ENCODE assay signal across 8 cellular contexts in the genomic region with DNA sequence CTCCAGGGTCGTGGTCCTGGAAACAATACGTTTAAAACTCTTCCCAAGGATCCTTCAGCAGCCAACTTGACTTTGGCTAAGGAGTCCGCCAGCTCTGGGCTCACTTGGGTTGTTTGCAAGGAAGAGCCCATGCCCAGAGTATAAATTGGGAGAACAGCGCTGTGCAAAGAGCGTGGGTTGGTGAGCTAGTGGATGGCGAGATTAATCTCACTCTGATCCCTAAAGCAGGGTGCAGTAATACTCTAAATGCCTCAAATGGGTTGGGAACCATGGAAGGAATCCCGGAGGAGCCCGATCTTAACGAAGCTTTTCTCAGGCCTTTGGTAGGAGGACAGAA. TPM values are rescaled to one million over a fixed set of nuclear protein-coding genes. Genes with fewer than 3 reads are reported as not detected.
DNase-seq lines count a peak whose midpoint lies in the region; ATAC-seq and TF ChIP-seq lines count a peak whose summit lies in the region.

No MANE protein-coding gene starts in this region.

- TF ChIP-seq CTCF in GM12865 (IDR thresholded peaks at IDR 0.05; ENCODE audit: insufficient read depth, low read depth, low read length, missing control alignments) (no peak), foreskin fibroblast (IDR thresholded peaks at IDR 0.05; ENCODE audit: low read depth, low read length) (no peak), psoas muscle (IDR thresholded peaks at IDR 0.05) (no peak)

- peaks cover 20% of the 10 kb centered on the region for H3K4me1 Mint-ChIP-seq in T-helper 17 cell

- H3K36me3 Mint-ChIP-seq in T-helper 17 cell (ENCODE audit: low read depth), result no peaks in the 10 kb centered on the region

- H3K4me3 Mint-ChIP-seq in T-helper 17 cell, result peak overlapping the region; percentile 95

- no peaks in the 10 kb centered on the region for H3K36me3 ChIP-seq in psoas muscle (ENCODE audit: insufficient read depth in 1 of 2, low read depth in 1 of 2)

- no peaks in the 10 kb centered on the region for H3K27me3 Mint-ChIP-seq in T-helper 17 cell

- H3K9me3 ChIP-seq in T-helper 17 cell (ENCODE audit: control insufficient read depth, low read length, poor library complexity, severe bottlenecking) (peaks cover 3% of the 10 kb centered on the region), psoas muscle (no peaks in the 10 kb centered on the region)

- H3K4me3 ChIP-seq in GM12865 (ENCODE audit: low read depth, low read length), result peak overlapping the region; percentile 82
- peak overlapping the region; percentile 80 to 88 for H3K4me3 ChIP-seq in foreskin fibroblast (ENCODE audit: low read depth in 1 of 2, low read length in 2 of 2)
- peak overlapping the region; percentile 82 for H3K4me3 ChIP-seq in psoas muscle

- DNase-seq in GM12865 (ENCODE audit: low read depth) (no peak), T-helper 17 cell (no peak), foreskin fibroblast (no peak), psoas muscle (no peak), NCI-H526 treated with DMSO at 0.1 percent for 48 hours (lab: John Stamatoyannopoulos, UW) (no peak), NCI-H1092 treated with DMSO at 0.1 percent for 48 hours (lab: John Stamatoyannopoulos, UW) (no peak), GM03348 (ENCODE audit: low spot score) (no peak)
- no peak for DNase-seq in activated CD4-positive, alpha-beta T cell treated with anti-CD3 and anti-CD28 coated beads, Interleukin-2, amount 50 U/mL, for 1 hour

- peak overlapping the region; percentile 95 for H3K27ac Mint-ChIP-seq in T-helper 17 cell

- peaks cover 14% of the 10 kb centered on the region for H3K4me1 ChIP-seq in psoas muscle

- no peak for ATAC-seq in T-helper 17 cell
- ATAC-seq in psoas muscle, result peak in 2 of 4 donors; percentile 8 to 9

- H3K27me3 ChIP-seq in psoas muscle (ENCODE audit: insufficient read depth in 3 of 3, low read length in 2 of 3), result no peaks in the 10 kb centered on the region

- H3K27ac ChIP-seq in psoas muscle, result peak overlapping the region; percentile 70

- 58 to 64% (median 60%) methylated on average over 9 of the region's 9 CpGs for WGBS in psoas muscle, 3 donors

- intact Hi-C loops in psoas muscle (cut with DNase I), result no loop called here

RNA-seq across cellular contexts. Expression of a gene that starts 0.5 kb away (rescaled TPM):
- total RNA-seq in T-helper 17 cell (10 to 100 TPM in 1 of 2 donors, 1 to 10 TPM in 1; 7.0 to 10.8 TPM), psoas muscle (10 to 100 TPM; 12.9 to 18.4 (median 13.6) TPM)
- 10 to 100 TPM; 13.0 to 22.6 (median 18.1) TPM for polyA plus RNA-seq in psoas muscle
